In genomic region chr20:53622247-53623114, GRCh38 we compare ENCODE assay signal across 2 cellular contexts.
TF ChIP-seq lines count a peak whose summit lies in the region.

No MANE protein-coding gene starts in this region.

TF ChIP-seq in GM23338, 12 proteins besides CTCF, POLR2A, EP300 and RAD21 (continued from another document):
- TF ChIP-seq NANOG (IDR thresholded peaks at IDR 0.05; ENCODE audit: borderline replicate concordance): no peak
- TF ChIP-seq REST (IDR thresholded peaks at IDR 0.05; ENCODE audit: unreplicated experiment): no peak
- TF ChIP-seq STAT1 (IDR thresholded peaks at IDR 0.05; ENCODE audit: unreplicated experiment): no peak
- no peak for TF ChIP-seq POLR2AphosphoS5 (IDR thresholded peaks at IDR 0.05; ENCODE audit: low read depth)
- TF ChIP-seq CREB1 (CRISPR knock-in tag; IDR thresholded peaks at IDR 0.05; ENCODE audit: low read depth): no peak
- TF ChIP-seq JUNB (IDR thresholded peaks at IDR 0.05; ENCODE audit: unreplicated experiment): no peak
- no peak for TF ChIP-seq EZH2phosphoT487 (IDR thresholded peaks at IDR 0.05; ENCODE audit: unreplicated experiment)
- no peak for TF ChIP-seq ZNF331 (CRISPR knock-in tag; IDR thresholded peaks at IDR 0.05; ENCODE audit: low read depth)
- no peak for TF ChIP-seq ETS1 (IDR thresholded peaks at IDR 0.05)
- no peak for TF ChIP-seq EZH2 (IDR thresholded peaks at IDR 0.05; ENCODE audit: low read depth, unreplicated experiment)

TF ChIP-seq in H1, 55 proteins besides CTCF, POLR2A, EP300 and RAD21 (continued from another document):
- no peak for TF ChIP-seq YY1 (IDR thresholded peaks at IDR 0.05; ENCODE audit: low read depth, low read length)
- TF ChIP-seq TAF1 (IDR thresholded peaks at IDR 0.05; ENCODE audit: low read depth, low read length): no peak
- TF ChIP-seq TEAD4 (IDR thresholded peaks at IDR 0.05; ENCODE audit: low read depth, low read length): no peak
- TF ChIP-seq SP2 (IDR thresholded peaks at IDR 0.05; ENCODE audit: low read length): no peak
- TF ChIP-seq CTBP2 (IDR thresholded peaks at IDR 0.05; ENCODE audit: borderline replicate concordance, insufficient read depth, insufficient read length, low read length): no peak
- TF ChIP-seq ATF3 (IDR thresholded peaks at IDR 0.05; ENCODE audit: insufficient read depth, low read depth, low read length): no peak
- TF ChIP-seq NRF1 (IDR thresholded peaks at IDR 0.05; ENCODE audit: low read depth, low read length): no peak
- no peak for TF ChIP-seq SP1 (IDR thresholded peaks at IDR 0.05; ENCODE audit: low read depth, low read length)
- no peak for TF ChIP-seq SRF (IDR thresholded peaks at IDR 0.05; ENCODE audit: low read depth, low read length)
- TF ChIP-seq BRCA1 (IDR thresholded peaks at IDR 0.05; ENCODE audit: low read depth, low read length): no peak
- no peak for TF ChIP-seq POU5F1 (IDR thresholded peaks at IDR 0.05; ENCODE audit: low read depth, low read length)
- TF ChIP-seq SUZ12 (IDR thresholded peaks at IDR 0.05; ENCODE audit: low read length): no peak
- no peak for TF ChIP-seq RBBP5 (IDR thresholded peaks at IDR 0.05; ENCODE audit: borderline replicate concordance, low read depth, low read length)
- TF ChIP-seq HDAC2 (IDR thresholded peaks at IDR 0.05; ENCODE audit: borderline replicate concordance in 1 of 2, low read depth in 2 of 2, low read length in 2 of 2): no peak
- TF ChIP-seq PHF8 (conservative IDR thresholded peaks at IDR 0.05; ENCODE audit: low read depth, low read length): no peak
- TF ChIP-seq GTF2F1 (IDR thresholded peaks at IDR 0.05; ENCODE audit: borderline replicate concordance, low read depth, low read length): no peak
- TF ChIP-seq JUND (IDR thresholded peaks at IDR 0.05; ENCODE audit: low read length): no peak
